Comparison of ENCODE assay signal across 26 cellular contexts in the genomic region with DNA sequence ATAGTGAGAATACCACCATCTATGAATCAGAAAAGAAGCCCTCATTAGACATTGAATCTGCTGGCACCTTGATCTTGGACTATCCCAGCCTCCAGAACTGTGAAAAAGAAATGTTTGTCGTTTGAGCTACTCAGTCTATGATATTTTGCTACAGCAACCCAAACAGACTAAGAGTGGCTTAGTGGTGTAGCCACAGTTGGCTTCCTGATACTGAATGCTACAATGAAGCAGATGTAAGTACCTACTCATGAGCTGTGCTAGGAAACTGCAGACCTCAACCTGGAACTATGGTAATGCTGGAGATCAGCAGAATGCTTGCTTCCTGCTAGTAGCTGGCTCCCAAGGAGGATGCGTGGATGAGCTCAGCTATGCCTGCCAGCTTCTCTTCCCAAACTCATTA.
"Had no signal": no experiment of that assay in that cellular context is flagged by ENCODE, and none has a peak within 500 bp of the region (broad histone marks: within the 10 kb centered on the region; RNA-seq: fewer than 3 reads in every experiment).

No MANE protein-coding gene starts in this region.

- H3K36me3 ChIP-seq: ascending aorta, Peyer's patch, SJSA1 had no signal

- H3K27ac ChIP-seq: ascending aorta, body of pancreas, Peyer's patch, RWPE1, SJSA1 had no signal

- DNase-seq: activated CD4-positive, alpha-beta T cell treated with anti-CD3 and anti-CD28 coated beads for 48 hours; activated CD4-positive, alpha-beta T cell treated with anti-CD3 and anti-CD28 coated beads, Interleukin-2, amount 50 U/mL, for 4 hours; activated CD4-positive, CD25-positive, alpha-beta regulatory T cell treated with anti-CD3 and anti-CD28 coated beads, Interleukin-2, amount 50 U/mL, for 72 hours; activated CD8-positive, alpha-beta memory T cell treated with anti-CD3 and anti-CD28 coated beads for 24 hours; activated naive CD4-positive, alpha-beta T cell treated with anti-CD3 and anti-CD28 coated beads, Interleukin-2, amount 50 U/mL, for 16 hours; activated naive CD8-positive, alpha-beta T cell treated with anti-CD3 and anti-CD28 coated beads, Interleukin-2, amount 50 U/mL, for 24 hours; activated T-cell treated with anti-CD3 and anti-CD28 coated beads, Interleukin-2, amount 50 U/mL, for 72 hours; amniotic stem cell; body of pancreas; Kasumi-1; KBM-7; NCI-H1048; NCI-H1417; NCI-H1930; NCI-H345; NCI-H510A; NCI-H526 treated with DMSO at 0.1 percent for 48 hours; Peyer's patch; SHP77; SW 1271 had no signal

- H3K4me3 Mint-ChIP-seq: activated naive CD8-positive, alpha-beta T cell treated with anti-CD3 and anti-CD28 coated beads, Interleukin-2, amount 50 U/mL, for 24 hours; activated T-cell treated with anti-CD3 and anti-CD28 coated beads, Interleukin-2, amount 50 U/mL, for 72 hours; central memory CD8-positive, alpha-beta T cell; T-helper 1 cell treated with Interleukin-12 subunit alpha and Interleukin-12 subunit beta and Interleukin-4 antibody, amounts not matched to agents 30 μg/mL and 1 μg/mL, for 36 hours had no signal

- H3K27me3 ChIP-seq: ascending aorta, body of pancreas, Peyer's patch, SJSA1 had no signal

- H3K4me1 ChIP-seq: ascending aorta, body of pancreas, Peyer's patch had no signal

- H3K27ac Mint-ChIP-seq: activated naive CD8-positive, alpha-beta T cell treated with anti-CD3 and anti-CD28 coated beads, Interleukin-2, amount 50 U/mL, for 24 hours; activated T-cell treated with anti-CD3 and anti-CD28 coated beads, Interleukin-2, amount 50 U/mL, for 72 hours; T-helper 1 cell treated with Interleukin-12 subunit alpha and Interleukin-12 subunit beta and Interleukin-4 antibody, amounts not matched to agents 30 μg/mL and 1 μg/mL, for 36 hours had no signal

- ATAC-seq: activated naive CD8-positive, alpha-beta T cell treated with anti-CD3 and anti-CD28 coated beads, Interleukin-2, amount 50 U/mL, for 24 hours; activated T-cell treated with anti-CD3 and anti-CD28 coated beads, Interleukin-2, amount 50 U/mL, for 72 hours; body of pancreas; SK-N-SH treated with all-trans-retinoic acid at 6 μM for 48 hours had no signal

- H3K4me3 ChIP-seq: ascending aorta, body of pancreas, Peyer's patch, SJSA1 had no signal

- H3K27me3 Mint-ChIP-seq: activated naive CD8-positive, alpha-beta T cell treated with anti-CD3 and anti-CD28 coated beads, Interleukin-2, amount 50 U/mL, for 24 hours; central memory CD8-positive, alpha-beta T cell had no signal

- H3K9me3 ChIP-seq: ascending aorta, body of pancreas, Peyer's patch, SJSA1 had no signal

- H3K4me1 Mint-ChIP-seq: central memory CD8-positive, alpha-beta T cell had no signal

- H3K9me3 Mint-ChIP-seq: activated naive CD8-positive, alpha-beta T cell treated with anti-CD3 and anti-CD28 coated beads, Interleukin-2, amount 50 U/mL, for 24 hours; activated T-cell treated with anti-CD3 and anti-CD28 coated beads, Interleukin-2, amount 50 U/mL, for 72 hours; central memory CD8-positive, alpha-beta T cell; T-helper 1 cell treated with Interleukin-12 subunit alpha and Interleukin-12 subunit beta and Interleukin-4 antibody, amounts not matched to agents 30 μg/mL and 1 μg/mL, for 36 hours had no signal
